ENCODE assay signal across 28 cellular contexts in the genomic region with DNA sequence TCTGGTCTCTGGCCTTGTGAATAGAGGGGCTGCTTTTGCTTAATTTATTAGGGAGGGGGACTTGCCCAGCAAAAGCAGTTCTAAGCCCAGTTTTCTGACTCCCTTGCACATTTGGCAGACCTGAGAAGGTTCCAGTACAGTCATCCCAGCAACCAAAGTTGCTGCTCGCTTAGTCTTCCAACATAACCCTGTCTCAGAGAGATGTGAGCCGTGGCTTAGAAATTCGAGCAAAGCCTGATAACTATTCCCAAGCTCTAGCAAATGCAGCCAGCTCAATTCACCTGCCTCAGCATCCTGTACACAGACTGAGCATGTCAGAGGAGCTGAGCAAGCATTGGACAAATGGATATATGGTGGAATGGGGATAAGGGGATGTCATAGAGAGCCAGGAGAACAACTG.
"Had no signal": no experiment of that assay in that cellular context is flagged by ENCODE, and none has a peak within 500 bp of the region (broad histone marks: within the 10 kb centered on the region; RNA-seq: fewer than 3 reads in every experiment).

No MANE protein-coding gene starts in this region.

- H3K4me1 Mint-ChIP-seq: naive thymus-derived CD4-positive, alpha-beta T cell; stimulated activated effector memory CD8-positive, alpha-beta T cell treated with anti-CD3 and anti-CD28 coated beads, Interleukin-12 subunit alpha, Interleukin-12 subunit beta, amount 100 ng/mL, for 72 hours had no signal

- H3K4me3 Mint-ChIP-seq: naive thymus-derived CD4-positive, alpha-beta T cell; natural killer cell treated with Interleukin-12 subunit alpha and Interleukin-12 subunit beta and Interleukin-15 and Interleukin-18, amount 100 ng/mL, for 72 hours; stimulated activated effector memory CD8-positive, alpha-beta T cell treated with anti-CD3 and anti-CD28 coated beads, Interleukin-12 subunit alpha, Interleukin-12 subunit beta, amount 100 ng/mL, for 72 hours; stimulated activated naive CD8-positive, alpha-beta T cell treated with anti-CD3 and anti-CD28 coated beads, Interleukin-15, Interleukin-2, amounts not matched to agents 100 ng/mL and 50 ng/mL, for 24 hours had no signal

- H3K9me3 ChIP-seq: left ventricle myocardium inferior, mucosa of descending colon, pancreas, prostate gland, suprapubic skin, thoracic aorta, tibial artery, upper lobe of right lung had no signal

- H3K79me2 ChIP-seq: hepatocyte had no signal

- H3K9me3 Mint-ChIP-seq: natural killer cell treated with Interleukin-12 subunit alpha and Interleukin-12 subunit beta and Interleukin-15 and Interleukin-18, amount 100 ng/mL, for 72 hours; stimulated activated effector memory CD8-positive, alpha-beta T cell treated with anti-CD3 and anti-CD28 coated beads, Interleukin-12 subunit alpha, Interleukin-12 subunit beta, amount 100 ng/mL, for 72 hours; stimulated activated naive CD8-positive, alpha-beta T cell treated with anti-CD3 and anti-CD28 coated beads, Interleukin-15, Interleukin-2, amounts not matched to agents 100 ng/mL and 50 ng/mL, for 24 hours had no signal

- H3K27me3 Mint-ChIP-seq: natural killer cell treated with Interleukin-12 subunit alpha and Interleukin-12 subunit beta and Interleukin-15 and Interleukin-18, amount 100 ng/mL, for 72 hours; stimulated activated naive CD8-positive, alpha-beta T cell treated with anti-CD3 and anti-CD28 coated beads, Interleukin-15, Interleukin-2, amounts not matched to agents 100 ng/mL and 50 ng/mL, for 24 hours had no signal

- H3K4me1 ChIP-seq: pancreas, prostate gland, suprapubic skin, upper lobe of right lung had no signal

- H2AFZ ChIP-seq: hepatocyte had no signal

- H3K27me3 ChIP-seq: hepatocyte, pancreas, suprapubic skin, tibial artery, upper lobe of right lung had no signal

- H3K27ac Mint-ChIP-seq: naive thymus-derived CD4-positive, alpha-beta T cell; natural killer cell treated with Interleukin-12 subunit alpha and Interleukin-12 subunit beta and Interleukin-15 and Interleukin-18, amount 100 ng/mL, for 72 hours; stimulated activated effector memory CD8-positive, alpha-beta T cell treated with anti-CD3 and anti-CD28 coated beads, Interleukin-12 subunit alpha, Interleukin-12 subunit beta, amount 100 ng/mL, for 72 hours; stimulated activated naive CD8-positive, alpha-beta T cell treated with anti-CD3 and anti-CD28 coated beads, Interleukin-15, Interleukin-2, amounts not matched to agents 100 ng/mL and 50 ng/mL, for 24 hours had no signal

- H3K4me3 ChIP-seq: hepatocyte, left ventricle myocardium inferior, lung, mucosa of descending colon, pancreas, prostate gland, skin epidermis, suprapubic skin, thoracic aorta, tibial artery, upper lobe of right lung had no signal

- H3K36me3 Mint-ChIP-seq: naive thymus-derived CD4-positive, alpha-beta T cell; natural killer cell treated with Interleukin-12 subunit alpha and Interleukin-12 subunit beta and Interleukin-15 and Interleukin-18, amount 100 ng/mL, for 72 hours; stimulated activated effector memory CD8-positive, alpha-beta T cell treated with anti-CD3 and anti-CD28 coated beads, Interleukin-12 subunit alpha, Interleukin-12 subunit beta, amount 100 ng/mL, for 72 hours had no signal

- FAIRE-seq: kidney, pancreas, urothelium cell line had no signal

- DNase-seq: kidney; left ventricle myocardium inferior; mesendoderm; midbrain; mucosa of descending colon; naive thymus-derived CD4-positive, alpha-beta T cell; pancreas; posterior cingulate gyrus; retina; right cardiac atrium; stimulated activated CD4-positive, alpha-beta T cell treated with anti-CD3 and anti-CD28 coated beads, Interleukin-12 subunit alpha, Interleukin-12 subunit beta, amount 100 ng/mL, for 4 hours; stimulated activated CD4-positive, alpha-beta T cell treated with anti-CD3 and anti-CD28 coated beads, Interleukin-15, amount 100 ng/mL, for 24 hours; stimulated activated CD4-positive, alpha-beta T cell treated with anti-CD3 and anti-CD28 coated beads, Interleukin-2, amount 100 ng/mL, for 24 hours; stimulated activated CD4-positive, alpha-beta T cell treated with anti-CD3 and anti-CD28 coated beads, Interleukin-4, amount 100 ng/mL, for 1 hour; stimulated activated naive CD4-positive, alpha-beta T cell; trophoblast cell; upper lobe of right lung had no signal

- H3K27ac ChIP-seq: hepatocyte, left ventricle myocardium inferior, pancreas, prostate gland, skin epidermis, suprapubic skin, thoracic aorta, tibial artery, upper lobe of right lung had no signal

- H3K36me3 ChIP-seq: left ventricle myocardium inferior, pancreas, prostate gland, suprapubic skin, thoracic aorta, tibial artery, upper lobe of right lung had no signal

- H3K4me2 ChIP-seq: hepatocyte had no signal
